In the genomic region with DNA sequence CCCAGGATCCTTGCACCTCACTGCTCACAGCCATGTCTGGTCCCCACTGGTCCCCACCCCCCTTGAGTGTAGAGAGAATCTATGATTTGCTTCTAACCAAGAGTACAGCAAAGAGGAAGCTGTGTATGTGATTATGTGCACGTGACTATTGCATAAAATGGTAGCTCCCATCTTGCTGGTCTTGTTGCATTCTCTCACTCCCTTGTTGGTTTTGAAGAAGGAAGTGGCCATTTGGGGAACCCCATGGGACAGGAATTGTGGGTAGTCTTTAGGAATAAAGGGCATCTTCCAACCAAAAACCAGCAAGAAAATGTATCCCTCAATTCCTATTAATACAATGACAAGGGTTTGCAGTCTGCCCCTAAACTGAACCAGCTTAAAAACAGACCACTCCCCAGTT, we compare ENCODE assay signal across 24 cellular contexts. TPM values are rescaled to one million over a fixed set of nuclear protein-coding genes. Genes with fewer than 3 reads are reported as not detected.
"Had no signal": no experiment of that assay in that cellular context is flagged by ENCODE, and none has a peak within 500 bp of the region (broad histone marks: within the 10 kb centered on the region; RNA-seq: fewer than 3 reads in every experiment).

No MANE protein-coding gene starts in this region.

- H3K36me3 Mint-ChIP-seq: activated CD4-positive, alpha-beta memory T cell treated with anti-CD3 and anti-CD28 coated beads for 36 hours; activated naive CD8-positive, alpha-beta T cell treated with anti-CD3 and anti-CD28 coated beads, Interleukin-2, amount 10 ng/mL, durations not matched to agents 7 days and 5 days; naive thymus-derived CD4-positive, alpha-beta T cell; stimulated activated memory B cell treated with anti-CD40 and anti-IgM and Interleukin-4, amounts not matched to agents 10 μg/mL and 1 μg/mL and 100 μg/mL, for 72 hours had no signal

- ATAC-seq: heart left ventricle; naive thymus-derived CD4-positive, alpha-beta T cell; psoas muscle; stimulated activated memory B cell treated with anti-CD40 and anti-IgM and Interleukin-4, amounts not matched to agents 10 μg/mL and 1 μg/mL and 100 μg/mL, for 72 hours had no signal

- H3K36me3 ChIP-seq: heart left ventricle, right atrium auricular region, stomach, suprapubic skin, tibial nerve had no signal

- H3K4me3 ChIP-seq: heart left ventricle, psoas muscle, right atrium auricular region, stomach, suprapubic skin, tibial nerve had no signal

- H3K27ac ChIP-seq: heart left ventricle, psoas muscle, right atrium auricular region, stomach, suprapubic skin, tibial nerve had no signal

- H3K27me3 ChIP-seq: heart left ventricle, right atrium auricular region had no signal

- H3K4me1 ChIP-seq: psoas muscle, stomach, suprapubic skin, tibial nerve had no signal

- H3K27ac Mint-ChIP-seq: activated CD4-positive, alpha-beta memory T cell treated with anti-CD3 and anti-CD28 coated beads for 36 hours; activated naive CD8-positive, alpha-beta T cell treated with anti-CD3 and anti-CD28 coated beads, Interleukin-2, amount 10 ng/mL, durations not matched to agents 7 days and 5 days; naive thymus-derived CD4-positive, alpha-beta T cell; stimulated activated memory B cell treated with anti-CD40 and anti-IgM and Interleukin-4, amounts not matched to agents 10 μg/mL and 1 μg/mL and 100 μg/mL, for 72 hours had no signal

- FAIRE-seq: bronchial epithelial cell, keratinocyte had no signal

- H3K9me3 ChIP-seq: psoas muscle, right atrium auricular region, stomach, suprapubic skin, tibial nerve had no signal

- H3K9me3 Mint-ChIP-seq: activated CD4-positive, alpha-beta memory T cell treated with anti-CD3 and anti-CD28 coated beads for 36 hours; activated naive CD8-positive, alpha-beta T cell treated with anti-CD3 and anti-CD28 coated beads, Interleukin-2, amount 10 ng/mL, durations not matched to agents 7 days and 5 days had no signal

- H3K4me3 Mint-ChIP-seq: activated CD4-positive, alpha-beta memory T cell treated with anti-CD3 and anti-CD28 coated beads for 36 hours; activated naive CD8-positive, alpha-beta T cell treated with anti-CD3 and anti-CD28 coated beads, Interleukin-2, amount 10 ng/mL, durations not matched to agents 7 days and 5 days; naive thymus-derived CD4-positive, alpha-beta T cell; stimulated activated memory B cell treated with anti-CD40 and anti-IgM and Interleukin-4, amounts not matched to agents 10 μg/mL and 1 μg/mL and 100 μg/mL, for 72 hours had no signal

- H3K4me1 Mint-ChIP-seq: activated naive CD8-positive, alpha-beta T cell treated with anti-CD3 and anti-CD28 coated beads, Interleukin-2, amount 10 ng/mL, durations not matched to agents 7 days and 5 days; stimulated activated memory B cell treated with anti-CD40 and anti-IgM and Interleukin-4, amounts not matched to agents 10 μg/mL and 1 μg/mL and 100 μg/mL, for 72 hours had no signal

- DNase-seq: activated CD4-positive, alpha-beta memory T cell treated with anti-CD3 and anti-CD28 coated beads for 36 hours; activated CD4-positive, alpha-beta T cell treated with anti-CD3 and anti-CD28 coated beads for 48 hours; activated naive CD4-positive, alpha-beta T cell treated with Interleukin-2 at 50 U/mL for 16 hours; activated naive CD8-positive, alpha-beta T cell treated with anti-CD3 and anti-CD28 coated beads, Interleukin-2, amount 10 ng/mL, durations not matched to agents 7 days and 5 days; activated T-cell treated with anti-CD3 and anti-CD28 coated beads, Interleukin-2, amount 50 U/mL, for 48 hours; amniotic stem cell; cerebellar nuclear complex; cortex of kidney; effector CD4-positive, alpha-beta T cell; heart left ventricle; naive thymus-derived CD4-positive, alpha-beta T cell; psoas muscle; stomach had no signal

RNA-seq across cellular contexts. Expression of a gene that starts 5.2 kb away (rescaled TPM):
- total RNA-seq: activated CD4-positive, alpha-beta memory T cell treated with anti-CD3 and anti-CD28 coated beads for 36 hours; activated naive CD8-positive, alpha-beta T cell treated with anti-CD3 and anti-CD28 coated beads, Interleukin-2, amount 10 ng/mL, durations not matched to agents 7 days and 5 days; bronchial epithelial cell; epithelial cell of proximal tubule; fibroblast of villous mesenchyme; lung microvascular endothelial cell; naive thymus-derived CD4-positive, alpha-beta T cell; osteoblast; psoas muscle; right atrium auricular region; stomach; T-helper 2 cell treated with Interferon-gamma antibody and Interleukin-4, amounts not matched to agents 100 ng/mL and 5 ng/mL, for 36 hours had no signal
- polyA plus RNA-seq: keratinocyte; naive thymus-derived CD4-positive, alpha-beta T cell had no signal

RNA-seq across cellular contexts. Expression of a gene that starts 42.3 kb away (rescaled TPM):
- total RNA-seq: activated CD4-positive, alpha-beta memory T cell treated with anti-CD3 and anti-CD28 coated beads for 36 hours; bronchial epithelial cell; epithelial cell of proximal tubule; fibroblast of villous mesenchyme; lung microvascular endothelial cell; osteoblast; T-helper 2 cell treated with Interferon-gamma antibody and Interleukin-4, amounts not matched to agents 100 ng/mL and 5 ng/mL, for 36 hours had no signal
- polyA plus RNA-seq: keratinocyte had no signal
